ENCODE assay signal across 9 cellular contexts in the genomic region with DNA sequence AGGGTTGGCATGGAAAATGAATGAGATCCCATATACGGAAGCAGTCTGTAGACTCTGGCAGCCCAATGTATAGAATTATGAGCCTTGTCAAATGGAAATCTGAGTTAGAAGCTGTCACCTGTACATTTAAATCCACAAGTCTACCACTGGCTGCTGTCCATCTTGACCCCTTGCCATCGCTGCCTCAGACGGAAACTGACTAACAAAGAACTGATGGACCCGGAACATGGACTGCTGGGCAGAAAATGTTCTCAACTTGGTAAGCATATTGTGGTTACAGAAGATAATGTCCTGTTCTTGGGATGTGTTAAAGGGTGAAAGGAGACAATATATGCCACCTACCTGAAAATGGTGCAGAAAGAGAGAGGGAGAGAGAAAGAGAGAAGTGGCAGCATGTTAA.
"Had no signal": no experiment of that assay in that cellular context is flagged by ENCODE, and none has a peak within 500 bp of the region (broad histone marks: within the 10 kb centered on the region; RNA-seq: fewer than 3 reads in every experiment).

No MANE protein-coding gene starts in this region.

- FAIRE-seq: HepG2 had no signal

- H2AFZ ChIP-seq: GM23248 had no signal

- ATAC-seq: HCT116, HepG2 had no signal

- H3K9me3 ChIP-seq: HAP-1 had no signal

- DNase-seq: GM23248, GOT3, H7, HFFc6 had no signal

- H3K36me3 ChIP-seq: HAP-1 had no signal

- H3K4me1 ChIP-seq: HAP-1 had no signal

- H3K27ac Mint-ChIP-seq: HFFc6, IgD-negative memory B cell had no signal

- H3K9ac ChIP-seq: GM23248 had no signal

- H3K4me3 Mint-ChIP-seq: HFFc6, IgD-negative memory B cell had no signal

- H3K27ac ChIP-seq: GM23248, HL-60 had no signal

- H3K4me3 ChIP-seq: GM23248, HAP-1 had no signal

- H3K9me3 Mint-ChIP-seq: HFFc6, IgD-negative memory B cell had no signal

- H3K27me3 Mint-ChIP-seq: IgD-negative memory B cell had no signal

- H3K4me1 Mint-ChIP-seq: IgD-negative memory B cell had no signal
